8 cellular contexts compared by ENCODE assay signal in the genomic region with DNA sequence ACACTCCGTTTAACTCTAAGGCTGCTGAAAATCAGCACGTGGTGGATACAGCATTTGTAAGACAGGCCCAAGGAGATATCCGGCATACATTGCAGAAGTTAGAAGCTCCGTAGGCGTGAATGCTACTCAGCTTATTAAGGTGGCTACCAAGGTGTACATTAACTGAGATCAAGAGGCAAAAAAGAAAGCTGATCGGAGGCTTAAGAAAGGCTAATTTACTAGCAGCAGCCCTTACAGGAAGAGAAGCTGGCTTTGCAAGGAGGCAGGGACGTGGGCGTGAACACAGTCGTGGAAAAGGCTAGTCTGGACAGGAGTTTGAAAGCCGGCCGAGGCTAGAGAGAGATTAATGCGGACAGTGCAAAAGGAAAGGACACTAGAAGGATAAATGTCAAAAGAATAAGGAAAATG. TPM values are rescaled to one million over a fixed set of nuclear protein-coding genes. Genes with fewer than 3 reads are reported as not detected.
DNase-seq lines count a peak whose midpoint lies in the region; ATAC-seq, FAIRE-seq and TF ChIP-seq lines count a peak whose summit lies in the region.

No MANE protein-coding gene starts in this region.

- no peak for ATAC-seq in HG02884 (IDR thresholded peaks at IDR 0.05; ENCODE audit: unreplicated experiment)

- POLR2A ChIA-PET in HEK293T (lab: Yijun Ruan, JAX), result no interaction called here

- peak; percentile 42 for DNase-seq in EH (ENCODE audit: low read depth)
- DNase-seq in glomerular endothelial cell (ENCODE audit: extremely low read depth, low read depth, low spot score), result peak; percentile 12
- DNase-seq in retina, result peak; percentile 56
- no peak for DNase-seq in HEK293T (ENCODE audit: extremely low spot score)
- DNase-seq in COLO668 (lab: John Stamatoyannopoulos, UW; ENCODE audit: unreplicated experiment), result no peak
- no peak for DNase-seq in RCC 7860 (ENCODE audit: low spot score)

- peak overlapping the region; percentile 52 for H3K27ac ChIP-seq in VCaP

- CTCF ChIA-PET in HEK293T (lab: Yijun Ruan, JAX), result no interaction called here

- no peak for FAIRE-seq in RCC 7860 (lab: Jason Lieb, UNC)

- TF ChIP-seq CTCF in VCaP (conservative IDR thresholded peaks at IDR 0.05), result no peak

TF ChIP-seq in HEK293T, 16 proteins besides CTCF, POLR2A, EP300 and RAD21:
- TF ChIP-seq TARDBP (IDR thresholded peaks at IDR 0.05) (no peak), ELF4 (IDR thresholded peaks at IDR 0.05) (no peak)

RNA-seq across cellular contexts. Expression of gene SELENOI, which starts 45.7 kb away (rescaled TPM):
- 11.7 and 12.5 TPM in 2 replicates for total RNA-seq in glomerular endothelial cell

RNA-seq across cellular contexts. Expression of gene ADGRF3, which starts 46.4 kb away (rescaled TPM):
- total RNA-seq in glomerular endothelial cell, result 0.06 and 0.58 TPM in 2 replicates

RNA-seq across cellular contexts. Expression of gene HADHB, which starts 55.5 kb away (rescaled TPM):
- 110 and 123 TPM in 2 replicates for total RNA-seq in glomerular endothelial cell

RNA-seq across cellular contexts. Expression of gene HADHA, which starts 55.8 kb away (rescaled TPM):
- total RNA-seq in glomerular endothelial cell, result 144 and 152 TPM in 2 replicates

Comparison
In these comparisons a context has a peak if more than half of its experiments do, and no peak if none do; other contexts are left out.
1. DNase-seq: peak in EH (single experiment), glomerular endothelial cell (single experiment) and retina (single experiment); none in HEK293T (single experiment), COLO668 (single experiment) and RCC 7860 (single experiment).